Comparison of ENCODE assay signal across 8 cellular contexts in genomic region chr17:64781013-64781392, GRCh38.
DNase-seq lines count a peak whose midpoint lies in the region; ATAC-seq, FAIRE-seq and TF ChIP-seq lines count a peak whose summit lies in the region.

No MANE protein-coding gene starts in this region.

- no peak for TF ChIP-seq CTCF in CD14-positive monocyte (IDR thresholded peaks at IDR 0.05)
- TF ChIP-seq CTCF in mucosa of descending colon (IDR thresholded peaks at IDR 0.05): no peak

- H3K4me3 ChIP-seq in mucosa of descending colon: peak overlapping the region; percentile 0

- H3K9me3 Mint-ChIP-seq in CD14-positive monocyte: peaks cover 0 to 4% (median 0%) of the 10 kb centered on the region in 7 donors
- no peaks in the 10 kb centered on the region for H3K9me3 Mint-ChIP-seq in dendritic cell treated with granulocyte-macrophage colony-stimulating factor and Interleukin-4, amounts not matched to agents 40 ng/mL and 50 ng/mL, for 4 days

- peaks cover 43% of the 10 kb centered on the region for H3K4me1 ChIP-seq in mucosa of descending colon (ENCODE audit: low read depth)

- no peaks in the 10 kb centered on the region for H3K36me3 ChIP-seq in mucosa of descending colon (ENCODE audit: low read depth)

- no peak for FAIRE-seq in frontal cortex (lab: Jason Lieb, UNC)

- intact Hi-C loops in CD14-positive monocyte (cut with micrococcal nuclease): no loop called here
- intact Hi-C loops in dendritic cell treated with granulocyte-macrophage colony-stimulating factor and Interleukin-4, amounts not matched to agents 40 ng/mL and 50 ng/mL, for 4 days (cut with micrococcal nuclease): no loop called here
- intact Hi-C loops in mucosa of descending colon (cut with DNase I, micrococcal nuclease): no loop called here

- peaks cover 8 to 21% (median 18%) of the 10 kb centered on the region in 3 donors for H3K27me3 Mint-ChIP-seq in CD14-positive monocyte (ENCODE audit: low read depth in 3 of 3)
- no peaks in the 10 kb centered on the region for H3K27me3 Mint-ChIP-seq in dendritic cell treated with granulocyte-macrophage colony-stimulating factor and Interleukin-4, amounts not matched to agents 40 ng/mL and 50 ng/mL, for 4 days

- in situ Hi-C loops in G401 (cut with HindIII; ENCODE audit: low sequenced_read_pairs): no loop called here

- peak overlapping the region; percentile 82 to 90 for H3K4me3 Mint-ChIP-seq in CD14-positive monocyte
- peak overlapping the region; percentile 83 for H3K4me3 Mint-ChIP-seq in dendritic cell treated with granulocyte-macrophage colony-stimulating factor and Interleukin-4, amounts not matched to agents 40 ng/mL and 50 ng/mL, for 4 days

- H3K36me3 Mint-ChIP-seq in CD14-positive monocyte: peaks cover 31 to 44% of the 10 kb centered on the region in 2 donors
- peaks cover 93% of the 10 kb centered on the region for H3K36me3 Mint-ChIP-seq in dendritic cell treated with granulocyte-macrophage colony-stimulating factor and Interleukin-4, amounts not matched to agents 40 ng/mL and 50 ng/mL, for 4 days (ENCODE audit: low read depth)

- peaks cover 56% of the 10 kb centered on the region for H3K4me1 Mint-ChIP-seq in CD14-positive monocyte
- H3K4me1 Mint-ChIP-seq in dendritic cell treated with granulocyte-macrophage colony-stimulating factor and Interleukin-4, amounts not matched to agents 40 ng/mL and 50 ng/mL, for 4 days (ENCODE audit: low read depth): peaks cover 61% of the 10 kb centered on the region

- peak overlapping the region in 5 of 7 donors; percentile 18 to 68 (median 61) for H3K27ac Mint-ChIP-seq in CD14-positive monocyte
- H3K27ac Mint-ChIP-seq in dendritic cell treated with granulocyte-macrophage colony-stimulating factor and Interleukin-4, amounts not matched to agents 40 ng/mL and 50 ng/mL, for 4 days: peak overlapping the region; percentile 95

- DNase-seq in CD14-positive monocyte (ENCODE audit: low spot score) (no peak), LoVo (ENCODE audit: low spot score) (peak; percentile 21), mucosa of descending colon (peak in 2 of 3 donors; percentile 65 to 68), NCI-H510A (lab: John Stamatoyannopoulos, UW) (no peak), frontal cortex (ENCODE audit: low spot score in 2 of 2) (no peak), G401 (ENCODE audit: low spot score) (no peak)

- ATAC-seq in mucosa of descending colon (peak; percentile 35), HG03095 (IDR thresholded peaks at IDR 0.05; ENCODE audit: unreplicated experiment) (no peak)

- no peaks in the 10 kb centered on the region for H3K9me3 ChIP-seq in mucosa of descending colon

Comparison
In these comparisons a context has a peak if more than half of its experiments do, and no peak if none do; other contexts are left out.
1. DNase-seq: peak in LoVo (single experiment) and mucosa of descending colon (2 of 3); none in CD14-positive monocyte (single experiment), NCI-H510A (single experiment), frontal cortex (0 of 2) and G401 (single experiment).